Comparison of ENCODE assay signal across 10 cellular contexts in the genomic region with DNA sequence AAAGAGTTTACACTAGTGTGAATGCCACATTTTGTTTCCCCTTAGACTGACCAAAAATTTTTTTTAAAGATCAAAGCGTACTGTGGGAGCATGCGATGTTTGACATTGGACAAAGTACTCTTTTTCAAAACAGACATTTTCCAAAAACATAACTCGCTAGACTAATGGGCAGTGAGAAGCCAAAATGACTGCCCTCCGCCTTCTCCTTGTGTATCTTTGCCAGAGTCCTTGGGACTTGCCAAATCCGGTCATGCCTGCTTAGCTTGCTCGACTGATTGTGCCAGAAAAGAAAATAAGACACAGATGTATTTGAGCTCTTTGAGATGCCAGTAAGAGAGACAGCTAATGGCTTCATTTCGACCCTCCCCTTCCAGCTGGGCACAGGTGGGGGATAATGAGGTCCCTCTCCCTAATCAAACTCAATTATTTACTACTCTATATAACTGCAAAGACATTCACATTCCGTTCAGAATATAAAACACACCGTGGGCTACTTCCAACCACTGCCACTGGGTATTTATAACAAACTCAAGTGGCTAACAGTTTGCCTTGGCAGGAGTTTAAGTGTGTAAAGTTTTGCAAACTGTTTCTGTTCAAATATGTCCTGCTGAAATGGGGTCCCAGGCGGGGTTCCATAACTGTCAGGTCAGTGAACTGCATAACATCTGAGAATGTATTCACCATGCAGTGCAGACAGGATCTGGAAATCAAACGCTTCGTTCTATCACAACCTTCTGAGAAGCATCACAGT.
A peak's percentile ranks its signal among the peaks of the same experiment; 100 is the strongest.
DNase-seq lines count a peak whose midpoint lies in the region; ATAC-seq and TF ChIP-seq lines count a peak whose summit lies in the region.
"Had no signal": no experiment of that assay in that cellular context is flagged by ENCODE, and none has a peak within 500 bp of the region (broad histone marks: within the 10 kb centered on the region; RNA-seq: fewer than 3 reads in every experiment).

No MANE protein-coding gene starts in this region.

- TF ChIP-seq CTCF in epithelial cell of esophagus (IDR thresholded peaks at IDR 0.05; ENCODE audit: insufficient read depth, low read depth, low read length, missing control alignments) (no peak), lung (IDR thresholded peaks at IDR 0.05; ENCODE audit: control extremely low read depth, extremely low read depth) (no peak), transverse colon (IDR thresholded peaks at IDR 0.05) (no peak)

- 43 to 71% methylated on average over 12 of the region's 12 CpGs for WGBS in lung, 2 donors
- 61 to 65% methylated on average over 11 to 12 of the region's 12 CpGs for WGBS in transverse colon (ENCODE audit: low coverage in 1 of 2), 2 donors

- no peak for TF ChIP-seq POLR2A in transverse colon (IDR thresholded peaks at IDR 0.05)

- H3K4me3 ChIP-seq in epithelial cell of esophagus (ENCODE audit: low read length) (no peak overlapping the region), lung (no peak overlapping the region), transverse colon (no peak overlapping the region)

- H3K27me3 ChIP-seq in lung (ENCODE audit: control insufficient read depth, insufficient read depth) (no peaks in the 10 kb centered on the region), transverse colon (no peaks in the 10 kb centered on the region)

- peaks cover 10 to 24% of the 10 kb centered on the region in 2 donors for H3K4me1 ChIP-seq in lung (ENCODE audit: control insufficient read depth in 2 of 2, insufficient read depth in 2 of 2, low read length in 2 of 2)
- H3K4me1 ChIP-seq in transverse colon, result peaks cover 13 to 53% (median 27%) of the 10 kb centered on the region in 4 donors

- peak; percentile 25 for DNase-seq in NCI-H2029 treated with DMSO at 0.1 percent for 48 hours (lab: John Stamatoyannopoulos, UW)
- DNase-seq in epithelial cell of esophagus (ENCODE audit: low read depth), result peak; percentile 38
- DNase-seq in lung (ENCODE audit: low spot score), result peak; percentile 48
- peak; percentile 19 for DNase-seq in transverse colon
- no peak for DNase-seq in NCI-H1694 treated with DMSO at 0.1 percent for 48 hours (lab: John Stamatoyannopoulos, UW)
- DNase-seq in HCEC 1CT, result no peak
- DNase-seq: activated CD8-positive, alpha-beta memory T cell treated with anti-CD3 and anti-CD28 coated beads for 24 hours; SHP77 treated with DMSO at 0.1 percent for 48 hours; stimulated activated naive CD8-positive, alpha-beta T cell treated with anti-CD3 and anti-CD28 coated beads, Interleukin-15, Interleukin-2, amounts not matched to agents 100 U/mL and 50 U/mL, for 24 hours had no signal

- H3K36me3 ChIP-seq in lung (ENCODE audit: control insufficient read depth in 2 of 2, insufficient read depth in 2 of 2, low read length in 2 of 2) (peaks cover 0 to 2% of the 10 kb centered on the region in 2 donors), transverse colon (no peaks in the 10 kb centered on the region)

- intact Hi-C loops in transverse colon (cut with DNase I; ENCODE audit: low total_unique reads), result no loop called here

- H3K9me3 ChIP-seq in lung (ENCODE audit: control insufficient read depth in 2 of 2, insufficient read depth in 1 of 2, low read length in 1 of 2) (no peaks in the 10 kb centered on the region), transverse colon (no peaks in the 10 kb centered on the region)

- H3K27ac ChIP-seq in lung (ENCODE audit: low read depth in 1 of 2, low read length in 1 of 2) (peak overlapping the region; percentile 32 to 78), transverse colon (peak overlapping the region; percentile 16 to 65 (median 58))

- in situ Hi-C loops in transverse colon (cut with MboI; ENCODE audit: low pct_ligation_motif_present in 1 of 4, low pct_unique_long_range_greater_than_20kb in 1 of 4, low sequenced_read_pairs in 3 of 4), result loop anchor here in 2 of 4 donors (10.0 kb wide), 2 partner anchors 85 to 135 kb away; no protein-coding TSS in a partner anchor

- no peak for TF ChIP-seq EP300 in transverse colon (IDR thresholded peaks at IDR 0.05; ENCODE audit: low read depth)

- ATAC-seq in lung (ENCODE audit: insufficient read depth, low FRiP score) (no peak), HG02885 (IDR thresholded peaks at IDR 0.05; ENCODE audit: poor library complexity, unreplicated experiment) (no peak)
- ATAC-seq: stimulated activated naive CD8-positive, alpha-beta T cell treated with anti-CD3 and anti-CD28 coated beads, Interleukin-15, Interleukin-2, amounts not matched to agents 100 U/mL and 50 U/mL, for 24 hours had no signal

Comparison
In these comparisons a context has a peak if more than half of its experiments do, and no peak if none do; other contexts are left out.
1. DNase-seq: peak in NCI-H2029 treated with DMSO at 0.1 percent for 48 hours (single experiment), epithelial cell of esophagus (single experiment), lung (single experiment) and transverse colon (single experiment); none in NCI-H1694 treated with DMSO at 0.1 percent for 48 hours (single experiment) and HCEC 1CT (single experiment).